In the genomic region with DNA sequence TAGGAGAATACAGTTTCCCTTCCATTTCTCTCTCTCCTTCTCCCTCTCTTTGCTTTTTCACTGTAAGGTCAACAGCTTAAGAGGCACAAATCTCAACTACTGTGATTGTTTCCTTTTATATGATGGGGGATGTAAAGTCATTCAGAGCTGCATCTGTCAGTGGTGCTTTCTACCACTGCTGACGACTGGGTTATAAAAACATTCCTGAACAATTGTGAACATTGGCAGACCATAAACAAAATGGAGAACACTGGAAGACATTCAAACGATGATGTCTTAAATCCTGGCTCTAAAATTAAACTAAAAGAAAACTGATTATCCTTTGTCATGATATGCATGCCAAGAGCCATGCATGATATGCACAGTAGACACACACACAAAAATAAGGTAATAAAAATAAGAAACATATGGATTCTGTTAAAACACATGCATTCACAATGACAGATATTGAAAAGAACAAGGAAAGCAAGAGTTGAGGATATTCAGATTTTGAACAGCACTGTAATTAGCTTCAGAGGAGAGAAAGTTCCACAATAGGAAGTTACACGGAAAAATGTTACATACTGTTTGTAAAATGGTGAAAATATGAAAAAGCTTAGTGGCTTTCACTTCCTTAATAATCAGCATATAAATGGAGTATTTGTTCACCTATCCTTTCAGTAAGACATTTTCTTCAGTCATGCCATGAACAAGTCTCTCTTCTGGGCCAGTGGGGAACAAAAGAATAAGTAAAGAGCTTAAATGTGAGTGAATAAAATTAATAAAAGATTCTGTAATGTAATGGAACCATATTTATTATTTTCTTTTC, we compare ENCODE assay signal across 16 cellular contexts.
DNase-seq lines count a peak whose midpoint lies in the region; ATAC-seq and TF ChIP-seq lines count a peak whose summit lies in the region.
"Had no signal": no experiment of that assay in that cellular context is flagged by ENCODE, and none has a peak within 500 bp of the region (broad histone marks: within the 10 kb centered on the region; RNA-seq: fewer than 3 reads in every experiment).

No MANE protein-coding gene starts in this region.

- intact Hi-C loops in lower leg skin (cut with DNase I; ENCODE audit: low total_unique reads), result no loop called here

- H3K4me3 Mint-ChIP-seq in brain (peak overlapping the region in 1 of 5 experiments; percentile 17), mesothelial cell of epicardium (no peak overlapping the region)

- no peak overlapping the region for H2BK12ac ChIP-seq in trophoblast cell (ENCODE audit: low read length)

- H3K36me3 Mint-ChIP-seq in brain (no peaks in the 10 kb centered on the region), mesothelial cell of epicardium (no peaks in the 10 kb centered on the region)

- H4K8ac ChIP-seq in trophoblast cell (ENCODE audit: low read depth, low read length), result no peak overlapping the region

- no peaks in the 10 kb centered on the region for H3K9me3 ChIP-seq in trophoblast cell (ENCODE audit: insufficient read depth, low read depth, low read length)
- H3K9me3 ChIP-seq: BLaER1 had no signal

- no peak overlapping the region for H3K27ac ChIP-seq in trophoblast cell (ENCODE audit: low read depth, low read length)
- H3K27ac ChIP-seq: BLaER1 had no signal

- WGBS in trophoblast cell (ENCODE audit: extremely low coverage, insufficient coverage, insufficient read length), result no CpG with 5 or more reads among the region's 3 CpGs
- WGBS in lower leg skin, 2 donors, result 36 to 41% methylated on average over 3 of the region's 3 CpGs

- H3K9ac ChIP-seq in trophoblast cell (ENCODE audit: low read length), result no peak overlapping the region
- H3K9ac ChIP-seq: BLaER1 had no signal

- H3K79me1 ChIP-seq in trophoblast cell (ENCODE audit: low read length), result no peaks in the 10 kb centered on the region

- no peak overlapping the region for H4K91ac ChIP-seq in trophoblast cell (ENCODE audit: low read depth, low read length)

- H3K36me3 ChIP-seq in trophoblast cell (ENCODE audit: control insufficient read depth in 1 of 2, insufficient read depth in 2 of 2, low read length in 2 of 2), result no peaks in the 10 kb centered on the region
- H3K36me3 ChIP-seq: BLaER1 had no signal

- no peaks in the 10 kb centered on the region for H3K4me1 ChIP-seq in trophoblast cell (ENCODE audit: control insufficient read depth in 1 of 2, insufficient read depth in 2 of 2, low read length in 2 of 2)

- H3K4me3 ChIP-seq in trophoblast cell (ENCODE audit: low read depth, low read length) (no peak overlapping the region), lower leg skin (ENCODE audit: low read depth, poor library complexity, severe bottlenecking) (no peak overlapping the region)
- H3K4me3 ChIP-seq: BLaER1 had no signal

- H3K27ac Mint-ChIP-seq in brain (peak overlapping the region in 3 of 5 experiments; percentile 5 to 63 (median 59)), mesothelial cell of epicardium (peak overlapping the region; percentile 35)

- no peak overlapping the region for H2BK5ac ChIP-seq in trophoblast cell (ENCODE audit: low read depth, low read length, poor library complexity)

- no peak overlapping the region for H2BK120ac ChIP-seq in trophoblast cell (ENCODE audit: insufficient read depth, low read length, poor library complexity)

- H3K23ac ChIP-seq in trophoblast cell (ENCODE audit: low read length), result no peak overlapping the region

- no peak overlapping the region for H3K14ac ChIP-seq in trophoblast cell (ENCODE audit: low read length)

- TF ChIP-seq CTCF in brain (conservative IDR thresholded peaks at IDR 0.05), result no peak
- TF ChIP-seq CTCF in mesothelial cell of epicardium (IDR thresholded peaks at IDR 0.05; ENCODE audit: unreplicated experiment), result no peak
- TF ChIP-seq CTCF in lower leg skin (IDR thresholded peaks at IDR 0.05), result no peak

- no peak overlapping the region for H3K4me2 ChIP-seq in trophoblast cell (ENCODE audit: low read length)
- H3K4me2 ChIP-seq: BLaER1 had no signal

- H2AK5ac ChIP-seq in trophoblast cell (ENCODE audit: low read length), result no peak overlapping the region

- no peak overlapping the region for H3K18ac ChIP-seq in trophoblast cell (ENCODE audit: low read length)

- H4K12ac ChIP-seq in trophoblast cell (ENCODE audit: low read depth, low read length), result no peak overlapping the region

- H3K9me3 Mint-ChIP-seq in brain (no peaks in the 10 kb centered on the region), mesothelial cell of epicardium (no peaks in the 10 kb centered on the region)

- DNase-seq in AG20443 (ENCODE audit: low spot score) (peak; percentile 25), LHCN-M2 (ENCODE audit: low read depth) (peak; percentile 70), mesothelial cell of epicardium (ENCODE audit: low spot score in 2 of 2, unreplicated experiment in 2 of 2) (no peak), trophoblast cell (no peak), lower leg skin (ENCODE audit: low spot score in 2 of 2) (no peak)
- DNase-seq in activated CD4-positive, alpha-beta T cell treated with anti-CD3 and anti-CD28 coated beads for 48 hours, result no peak
- DNase-seq: activated gamma-delta T cell; DND-41; midbrain; stimulated activated CD4-positive, alpha-beta T cell treated with anti-CD3 and anti-CD28 coated beads, Interleukin-4, amount 100 ng/mL, for 1 hour; stimulated activated naive CD8-positive, alpha-beta T cell treated with anti-CD3 and anti-CD28 coated beads, Interleukin-15, Interleukin-2, amounts not matched to agents 100 U/mL and 50 U/mL, for 24 hours; T1000 had no signal

- ATAC-seq in GM18870 (IDR thresholded peaks at IDR 0.05; ENCODE audit: unreplicated experiment), result no peak
- ATAC-seq: HCT116; stimulated activated naive CD8-positive, alpha-beta T cell treated with anti-CD3 and anti-CD28 coated beads, Interleukin-15, Interleukin-2, amounts not matched to agents 100 U/mL and 50 U/mL, for 24 hours had no signal

- no peak overlapping the region for H2AFZ ChIP-seq in trophoblast cell (ENCODE audit: insufficient read depth, low read length, poor library complexity)

- TF ChIP-seq POLR2A in lower leg skin (IDR thresholded peaks at IDR 0.05), result no peak

- H3K4me1 Mint-ChIP-seq in brain (peaks cover 22% of the 10 kb centered on the region), mesothelial cell of epicardium (peaks cover 57% of the 10 kb centered on the region)

- H3K27me3 Mint-ChIP-seq in brain (no peaks in the 10 kb centered on the region), mesothelial cell of epicardium (ENCODE audit: low read depth) (no peaks in the 10 kb centered on the region)

- H3K4ac ChIP-seq in trophoblast cell (ENCODE audit: low read depth, low read length), result no peak overlapping the region

- no peaks in the 10 kb centered on the region for H3K79me2 ChIP-seq in trophoblast cell (ENCODE audit: control insufficient read depth, insufficient read depth, low read length, poor library complexity)

- no peaks in the 10 kb centered on the region for H3K27me3 ChIP-seq in trophoblast cell (ENCODE audit: insufficient read depth, low read length)
- H3K27me3 ChIP-seq: BLaER1 had no signal

Comparison
In these comparisons a context has a peak if more than half of its experiments do, and no peak if none do; other contexts are left out.
1. DNase-seq: peak in AG20443 (single experiment) and LHCN-M2 (single experiment); none in mesothelial cell of epicardium (0 of 2), trophoblast cell (0 of 2), activated CD4-positive, alpha-beta T cell treated with anti-CD3 and anti-CD28 coated beads for 48 hours (single experiment) and lower leg skin (0 of 2).